Comparison of ENCODE assay signal across 15 cellular contexts in the genomic region with DNA sequence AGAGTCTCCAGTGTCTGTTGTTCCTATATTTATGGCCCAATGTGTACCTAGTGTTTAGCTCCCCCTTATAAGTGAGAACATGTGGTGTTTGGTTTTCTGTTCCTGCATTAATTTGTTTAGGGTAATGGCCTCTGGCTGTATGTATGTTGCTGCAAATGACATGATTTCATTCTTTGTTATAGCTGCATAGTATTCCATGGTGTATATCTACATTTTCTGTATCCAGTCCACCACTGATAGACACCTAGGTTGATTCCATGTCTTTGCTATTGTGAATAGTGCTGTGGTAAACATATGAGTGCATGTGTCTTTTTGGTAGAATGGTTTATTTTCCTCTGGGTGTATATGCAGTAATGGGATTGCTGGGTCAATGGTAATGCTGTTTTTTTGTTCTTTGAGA. TPM values are rescaled to one million over a fixed set of nuclear protein-coding genes. Genes with fewer than 3 reads are reported as not detected.
"Had no signal": no experiment of that assay in that cellular context is flagged by ENCODE, and none has a peak within 500 bp of the region (broad histone marks: within the 10 kb centered on the region; RNA-seq: fewer than 3 reads in every experiment).

No MANE protein-coding gene starts in this region.

RNA-seq across cellular contexts. Expression of gene AGT, which starts 15.0 kb away (rescaled TPM):
- total RNA-seq: activated B cell treated with CpG ODN at 0.5 μM for 24 hours; activated CD4-positive, alpha-beta memory T cell treated with anti-CD3 and anti-CD28 coated beads for 36 hours; activated CD4-positive, alpha-beta memory T cell treated with anti-CD3 and anti-CD28 coated beads, Interleukin-2, amount 10 ng/mL, durations not matched to agents 7 days and 5 days; activated CD4-positive, alpha-beta T cell treated with anti-CD3 and anti-CD28 coated beads for 36 hours; activated CD4-positive, alpha-beta T cell treated with anti-CD3 and anti-CD28 coated beads, Interleukin-2, amount 10 ng/mL, durations not matched to agents 24 days and 14 days; activated CD4-positive, alpha-beta T cell treated with anti-CD3 and anti-CD28 coated beads, Interleukin-2, amount 10 ng/mL, durations not matched to agents 7 days and 5 days; activated CD8-positive, alpha-beta memory T cell treated with anti-CD3 and anti-CD28 coated beads for 36 hours; activated CD8-positive, alpha-beta memory T cell treated with anti-CD3 and anti-CD28 coated beads, Interleukin-2, amount 10 ng/mL, durations not matched to agents 7 days and 5 days; activated CD8-positive, alpha-beta T cell treated with anti-CD3 and anti-CD28 coated beads for 36 hours; activated CD8-positive, alpha-beta T cell treated with anti-CD3 and anti-CD28 coated beads, Interleukin-2, amount 10 ng/mL, durations not matched to agents 7 days and 5 days; T-helper 1 cell treated with Interleukin-12 subunit alpha and Interleukin-12 subunit beta and Interleukin-4 antibody, amounts not matched to agents 30 ng/mL and 1 ng/mL, for 36 hours; T-helper 17 cell; T-helper 2 cell treated with Interferon-gamma antibody and Interleukin-4, amounts not matched to agents 100 ng/mL and 5 ng/mL, for 36 hours had no signal

RNA-seq across cellular contexts. Expression of gene CAPN9, which starts 48.2 kb away (rescaled TPM):
- total RNA-seq: activated B cell treated with CpG ODN at 0.5 μM for 24 hours; activated CD4-positive, alpha-beta memory T cell treated with anti-CD3 and anti-CD28 coated beads for 36 hours; activated CD4-positive, alpha-beta memory T cell treated with anti-CD3 and anti-CD28 coated beads, Interleukin-2, amount 10 ng/mL, durations not matched to agents 7 days and 5 days; activated CD4-positive, alpha-beta T cell treated with anti-CD3 and anti-CD28 coated beads for 36 hours; activated CD4-positive, alpha-beta T cell treated with anti-CD3 and anti-CD28 coated beads, Interleukin-2, amount 10 ng/mL, durations not matched to agents 24 days and 14 days; activated CD4-positive, alpha-beta T cell treated with anti-CD3 and anti-CD28 coated beads, Interleukin-2, amount 10 ng/mL, durations not matched to agents 7 days and 5 days; activated CD8-positive, alpha-beta memory T cell treated with anti-CD3 and anti-CD28 coated beads for 36 hours; activated CD8-positive, alpha-beta memory T cell treated with anti-CD3 and anti-CD28 coated beads, Interleukin-2, amount 10 ng/mL, durations not matched to agents 7 days and 5 days; activated CD8-positive, alpha-beta T cell treated with anti-CD3 and anti-CD28 coated beads for 36 hours; activated CD8-positive, alpha-beta T cell treated with anti-CD3 and anti-CD28 coated beads, Interleukin-2, amount 10 ng/mL, durations not matched to agents 7 days and 5 days; T-cell; T-helper 1 cell treated with Interleukin-12 subunit alpha and Interleukin-12 subunit beta and Interleukin-4 antibody, amounts not matched to agents 30 ng/mL and 1 ng/mL, for 36 hours; T-helper 17 cell; T-helper 2 cell treated with Interferon-gamma antibody and Interleukin-4, amounts not matched to agents 100 ng/mL and 5 ng/mL, for 36 hours; WTC11 had no signal
